Comparison of ENCODE assay signal across 16 cellular contexts in the genomic region with DNA sequence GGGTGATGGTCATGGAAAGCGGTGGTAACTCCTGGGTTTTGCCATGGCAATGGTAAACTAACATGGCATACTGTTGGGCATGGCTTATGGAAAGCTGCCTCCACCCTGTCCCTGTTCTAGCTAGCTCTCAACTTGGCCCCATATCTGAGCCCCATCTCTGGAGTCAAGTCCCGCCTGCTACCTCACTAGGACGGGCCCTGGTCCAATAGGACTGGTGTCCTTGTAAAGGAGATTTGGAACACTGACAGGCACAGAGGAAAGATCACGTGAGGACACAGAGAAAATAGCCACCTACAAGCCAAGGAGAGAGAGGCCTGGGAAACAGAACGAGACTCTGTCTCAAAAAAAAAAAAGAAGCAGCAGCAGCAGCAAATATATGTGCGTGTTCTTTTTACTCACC. TPM values are rescaled to one million over a fixed set of nuclear protein-coding genes. Genes with fewer than 3 reads are reported as not detected.
DNase-seq lines count a peak whose midpoint lies in the region; ATAC-seq and TF ChIP-seq lines count a peak whose summit lies in the region.
"Had no signal": no experiment of that assay in that cellular context is flagged by ENCODE, and none has a peak within 500 bp of the region (broad histone marks: within the 10 kb centered on the region; RNA-seq: fewer than 3 reads in every experiment).

No MANE protein-coding gene starts in this region.

- ATAC-seq in Right ventricle myocardium superior (ENCODE audit: poor library complexity): peak; percentile 90
- ATAC-seq in heart left ventricle: peak; percentile 61 to 95 (median 84)
- peak; percentile 40 to 52 for ATAC-seq in right cardiac atrium
- no peak for ATAC-seq in GM18868 (IDR thresholded peaks at IDR 0.05; ENCODE audit: unreplicated experiment)
- ATAC-seq: HepG2 had no signal

- no peak overlapping the region for H3K27ac ChIP-seq in heart left ventricle
- H3K27ac ChIP-seq in right cardiac atrium (ENCODE audit: low read length): no peak overlapping the region
- H3K27ac ChIP-seq: BLaER1 had no signal

- H3K4me1 ChIP-seq in heart left ventricle (peaks cover 0 to 2% (median 0%) of the 10 kb centered on the region in 12 donors), right cardiac atrium (ENCODE audit: control insufficient read depth, insufficient read depth, low read length) (no peaks in the 10 kb centered on the region)
- H3K4me1 ChIP-seq: HAP-1 had no signal

- no peaks in the 10 kb centered on the region for H3K36me3 ChIP-seq in heart left ventricle

- intact Hi-C loops in Right ventricle myocardium superior (cut with DNase I) (no loop called here), cardiac septum (cut with DNase I) (no loop called here), heart left ventricle (cut with DNase I) (no loop called here), right cardiac atrium (cut with DNase I) (no loop called here)

- no peak for DNase-seq in Right ventricle myocardium superior
- no peak for DNase-seq in cardiac septum (ENCODE audit: low spot score)
- peak in 4 of 5 donors; percentile 30 to 62 (median 48) for DNase-seq in heart left ventricle
- DNase-seq in right cardiac atrium: no peak
- DNase-seq in activated CD4-positive, alpha-beta T cell treated with anti-CD3 and anti-CD28 coated beads, Interleukin-2, amount 50 U/mL, for 4 hours: no peak
- no peak for DNase-seq in NCI-H128 (lab: John Stamatoyannopoulos, UW; ENCODE audit: unreplicated experiment)
- DNase-seq: 8988T; CD4-positive, alpha-beta memory T cell; DMS153; DMS79; GF-D8 had no signal

- H3K27me3 ChIP-seq in heart left ventricle (no peaks in the 10 kb centered on the region), right cardiac atrium (ENCODE audit: control insufficient read depth, insufficient read depth) (no peaks in the 10 kb centered on the region)
- H3K27me3 ChIP-seq: BLaER1 had no signal

- H3K4me3 ChIP-seq in heart left ventricle (no peak overlapping the region), right cardiac atrium (ENCODE audit: low read length) (no peak overlapping the region)
- H3K4me3 ChIP-seq: BLaER1, HAP-1 had no signal

- TF ChIP-seq POLR2A in heart left ventricle (IDR thresholded peaks at IDR 0.05): no peak

- WGBS in heart left ventricle, 4 donors: 56 to 61% (median 57%) methylated on average over 6 of the region's 6 CpGs
- 76% methylated on average over 6 of the region's 6 CpGs for WGBS in right cardiac atrium

- peaks cover 0 to 21% (median 3%) of the 10 kb centered on the region in 12 donors for H3K9me3 ChIP-seq in heart left ventricle
- H3K9me3 ChIP-seq in right cardiac atrium (ENCODE audit: control insufficient read depth, low read length): no peaks in the 10 kb centered on the region
- H3K9me3 ChIP-seq: HAP-1 had no signal

- TF ChIP-seq CTCF in heart left ventricle (IDR thresholded peaks at IDR 0.05): no peak

RNA-seq across cellular contexts. Expression of gene RNFT2, which starts 59.8 kb away (rescaled TPM):
- total RNA-seq in Right ventricle myocardium superior (0.62 TPM), cardiac septum (0.78 TPM), heart left ventricle (1 to 10 TPM in 6 of 9 donors, under 1 TPM in 3; 0.58 to 2.4 (median 1.7) TPM), right cardiac atrium (1 to 10 TPM; 1.4 to 3.8 (median 2.5) TPM)
- polyA plus RNA-seq in heart left ventricle (under 1 TPM; 0.68 to 0.72 TPM), right cardiac atrium (0.81 TPM)
- polyA plus RNA-seq: CD14-positive monocyte had no signal

Comparison
In these comparisons a context has a peak if more than half of its experiments do, and no peak if none do; other contexts are left out.
1. DNase-seq: peak in heart left ventricle (4 of 5); none in Right ventricle myocardium superior (single experiment), cardiac septum (single experiment), right cardiac atrium (0 of 3), activated CD4-positive, alpha-beta T cell treated with anti-CD3 and anti-CD28 coated beads, Interleukin-2, amount 50 U/mL, for 4 hours (0 of 2) and NCI-H128 (single experiment).